In genomic region chr17:81927145-81927652, GRCh38 we compare ENCODE assay signal across 1 cellular context.
TF ChIP-seq lines count a peak whose summit lies in the region.

No MANE protein-coding gene starts in this region.

TF ChIP-seq in GM23338, 12 proteins besides CTCF, POLR2A, EP300 and RAD21:
- TF ChIP-seq ZNF462 (CRISPR knock-in tag; IDR thresholded peaks at IDR 0.05) (no peak), STAT1 (IDR thresholded peaks at IDR 0.05; ENCODE audit: unreplicated experiment) (no peak), JUNB (IDR thresholded peaks at IDR 0.05; ENCODE audit: unreplicated experiment) (no peak), CREB1 (CRISPR knock-in tag; IDR thresholded peaks at IDR 0.05; ENCODE audit: low read depth) (no peak), ETS1 (IDR thresholded peaks at IDR 0.05) (no peak), ZNF331 (CRISPR knock-in tag; IDR thresholded peaks at IDR 0.05; ENCODE audit: low read depth) (no peak), REST (IDR thresholded peaks at IDR 0.05; ENCODE audit: unreplicated experiment) (no peak), EZH2 (IDR thresholded peaks at IDR 0.05; ENCODE audit: low read depth, unreplicated experiment) (no peak), EZH2phosphoT487 (IDR thresholded peaks at IDR 0.05; ENCODE audit: unreplicated experiment) (no peak), POLR2AphosphoS5 (IDR thresholded peaks at IDR 0.05; ENCODE audit: low read depth) (no peak)
TF ChIP-seq in GM23338: peak in this region for 0.
